Comparison of ENCODE assay signal across 1 cellular context in genomic region chr19:45577111-45577905, GRCh38.
A peak's percentile ranks its signal among the peaks of the same experiment; 100 is the strongest.
TF ChIP-seq lines count a peak whose summit lies in the region.

No MANE protein-coding gene starts in this region.

TF ChIP-seq in HepG2, 621 proteins besides CTCF, POLR2A, EP300 and RAD21 (continued from another document and continues in another):
- no peak for TF ChIP-seq ZFP91 (CRISPR knock-in tag; IDR thresholded peaks at IDR 0.05; ENCODE audit: borderline replicate concordance)
- TF ChIP-seq ZNF10 (CRISPR knock-in tag; IDR thresholded peaks at IDR 0.05; ENCODE audit: borderline replicate concordance, low read depth), result no peak
- TF ChIP-seq ELF3 (CRISPR knock-in tag; IDR thresholded peaks at IDR 0.05), result peak; percentile 45; the same call in 1 of the 2 replicates
- TF ChIP-seq ZNF451 (CRISPR knock-in tag; IDR thresholded peaks at IDR 0.05), result no peak
- TF ChIP-seq MIER2 (CRISPR knock-in tag; IDR thresholded peaks at IDR 0.05), result no peak
- no peak for TF ChIP-seq ZBTB44 (CRISPR knock-in tag; IDR thresholded peaks at IDR 0.05)
- no peak for TF ChIP-seq ZNF264 (CRISPR knock-in tag; IDR thresholded peaks at IDR 0.05)
- TF ChIP-seq CREB1 (IDR thresholded peaks at IDR 0.05), result no peak
- TF ChIP-seq CREB1 (CRISPR knock-in tag; IDR thresholded peaks at IDR 0.05), result peak; percentile 46; the same call in 1 of the 2 replicates
- no peak for TF ChIP-seq ZNF225 (CRISPR knock-in tag; IDR thresholded peaks at IDR 0.05)
- no peak for TF ChIP-seq ZNF670 (CRISPR knock-in tag; IDR thresholded peaks at IDR 0.05; ENCODE audit: borderline replicate concordance)
- no peak for TF ChIP-seq TAF15 (IDR thresholded peaks at IDR 0.05; ENCODE audit: low read depth, low read length, poor library complexity, severe bottlenecking)
- peak; percentile 41; the same call in 1 of the 2 replicates for TF ChIP-seq DMAP1 (CRISPR knock-in tag; IDR thresholded peaks at IDR 0.05)
- TF ChIP-seq MEF2D (CRISPR knock-in tag; IDR thresholded peaks at IDR 0.05), result peak; percentile 20; the same call in 1 of the 2 replicates
- no peak for TF ChIP-seq ZFP36L1 (CRISPR knock-in tag; IDR thresholded peaks at IDR 0.05)
- no peak for TF ChIP-seq ISL2 (CRISPR knock-in tag; IDR thresholded peaks at IDR 0.05)
- TF ChIP-seq CBX2 (IDR thresholded peaks at IDR 0.05; ENCODE audit: low read depth, low read length), result no peak
- no peak for TF ChIP-seq CBX2 (CRISPR knock-in tag; IDR thresholded peaks at IDR 0.05; ENCODE audit: low read depth)
- TF ChIP-seq ZNF331 (CRISPR knock-in tag; IDR thresholded peaks at IDR 0.05), result peak; percentile 9; the same call in 1 of the 2 replicates
- TF ChIP-seq ZSCAN30 (CRISPR knock-in tag; IDR thresholded peaks at IDR 0.05), result no peak
- TF ChIP-seq EEA1 (CRISPR knock-in tag; IDR thresholded peaks at IDR 0.05; ENCODE audit: borderline replicate concordance), result no peak
- TF ChIP-seq ZNF878 (CRISPR knock-in tag; IDR thresholded peaks at IDR 0.05), result no peak; the same call in 1 of the 2 replicates
- no peak for TF ChIP-seq HNF4G (IDR thresholded peaks at IDR 0.05; ENCODE audit: borderline replicate concordance, low read depth, low read length)
- TF ChIP-seq HNF4G (CRISPR knock-in tag; IDR thresholded peaks at IDR 0.05; ENCODE audit: borderline replicate concordance, low read depth), result no peak
- peak; percentile 17; the same call in 1 of the 2 replicates for TF ChIP-seq HOMEZ (CRISPR knock-in tag; IDR thresholded peaks at IDR 0.05; ENCODE audit: low read depth)
- TF ChIP-seq TRIM24 (CRISPR knock-in tag; IDR thresholded peaks at IDR 0.05), result no peak
- no peak for TF ChIP-seq RFX3 (CRISPR knock-in tag; IDR thresholded peaks at IDR 0.05)
- TF ChIP-seq PRMT3 (CRISPR knock-in tag; IDR thresholded peaks at IDR 0.05; ENCODE audit: borderline replicate concordance, low read depth), result no peak
- no peak for TF ChIP-seq FOXP1 (IDR thresholded peaks at IDR 0.05)
- peak; percentile 38 for TF ChIP-seq FOXP1 (CRISPR knock-in tag; IDR thresholded peaks at IDR 0.05)
- no peak for TF ChIP-seq PREB (CRISPR knock-in tag; IDR thresholded peaks at IDR 0.05)
- TF ChIP-seq AKNA (CRISPR knock-in tag; IDR thresholded peaks at IDR 0.05; ENCODE audit: borderline replicate concordance), result no peak
- no peak for TF ChIP-seq HNRNPUL1 (IDR thresholded peaks at IDR 0.05; ENCODE audit: low read depth, low read length)
- no peak for TF ChIP-seq MLX (CRISPR knock-in tag; IDR thresholded peaks at IDR 0.05)
- TF ChIP-seq ZNF720 (CRISPR knock-in tag; IDR thresholded peaks at IDR 0.05), result no peak
- no peak for TF ChIP-seq ZZZ3 (CRISPR knock-in tag; IDR thresholded peaks at IDR 0.05; ENCODE audit: borderline replicate concordance)
- TF ChIP-seq ZBTB7B (CRISPR knock-in tag; IDR thresholded peaks at IDR 0.05), result no peak
- no peak for TF ChIP-seq SP1 (IDR thresholded peaks at IDR 0.05)
- TF ChIP-seq SP1 (CRISPR knock-in tag; IDR thresholded peaks at IDR 0.05), result no peak
- no peak for TF ChIP-seq ZSCAN20 (CRISPR knock-in tag; IDR thresholded peaks at IDR 0.05; ENCODE audit: borderline replicate concordance)
- no peak for TF ChIP-seq ZNF749 (CRISPR knock-in tag; IDR thresholded peaks at IDR 0.05; ENCODE audit: borderline replicate concordance)
- peak; percentile 77; the same call in 1 of the 2 replicates for TF ChIP-seq ZNF44 (CRISPR knock-in tag; IDR thresholded peaks at IDR 0.05)
- no peak for TF ChIP-seq TEF (CRISPR knock-in tag; IDR thresholded peaks at IDR 0.05)
- peak; percentile 64; the same call in 1 of the 2 replicates for TF ChIP-seq NCOR1 (IDR thresholded peaks at IDR 0.05; ENCODE audit: borderline replicate concordance, low read length)
- TF ChIP-seq AHDC1 (CRISPR knock-in tag; IDR thresholded peaks at IDR 0.05; ENCODE audit: borderline replicate concordance), result no peak
- TF ChIP-seq CHD4 (IDR thresholded peaks at IDR 0.05; ENCODE audit: borderline replicate concordance, low read length), result no peak
- TF ChIP-seq ZNF460 (CRISPR knock-in tag; IDR thresholded peaks at IDR 0.05; ENCODE audit: borderline replicate concordance), result no peak
- TF ChIP-seq RORA (CRISPR knock-in tag; IDR thresholded peaks at IDR 0.05), result no peak
- no peak for TF ChIP-seq ZFP82 (CRISPR knock-in tag; IDR thresholded peaks at IDR 0.05; ENCODE audit: borderline replicate concordance)
- 0 out of 2 replicates have a peak, but pooled peaks have one; percentile 27 for TF ChIP-seq SPEN (CRISPR knock-in tag; IDR thresholded peaks at IDR 0.05; ENCODE audit: low read depth)
- no peak for TF ChIP-seq ZNF776 (CRISPR knock-in tag; IDR thresholded peaks at IDR 0.05)
- 0 out of 2 replicates have a peak, but pooled peaks have one; percentile 43 for TF ChIP-seq ZNF441 (CRISPR knock-in tag; IDR thresholded peaks at IDR 0.05; ENCODE audit: borderline replicate concordance)
- no peak for TF ChIP-seq ZSCAN29 (CRISPR knock-in tag; conservative IDR thresholded peaks at IDR 0.05)
